ENCODE assay signal across 8 cellular contexts in the genomic region with DNA sequence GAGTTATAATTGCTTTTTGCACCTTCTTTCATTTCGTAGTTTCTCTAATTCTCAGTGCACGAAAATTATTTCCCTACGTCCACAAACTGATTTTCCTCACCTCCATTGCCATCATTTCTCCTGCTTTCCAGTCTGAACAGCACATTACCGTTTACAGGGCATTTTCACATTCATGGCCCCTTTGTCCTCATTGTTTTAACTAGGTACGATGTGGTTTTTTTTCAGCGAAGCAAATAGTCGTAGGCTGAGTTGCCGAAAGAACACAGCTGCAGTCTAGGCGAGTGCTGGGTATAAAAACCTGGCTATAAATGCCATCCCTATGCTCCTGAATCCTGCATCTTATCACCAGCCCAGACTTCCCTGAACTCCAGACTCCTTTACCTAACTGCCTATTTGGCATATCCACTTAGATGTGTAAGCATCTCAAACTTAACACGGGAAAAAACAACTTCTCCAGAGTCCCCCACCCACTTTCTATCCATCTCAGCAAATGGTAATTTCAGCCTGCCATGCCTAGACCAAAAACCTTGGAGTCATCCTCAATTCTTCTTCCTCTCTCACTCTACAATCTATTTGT. TPM values are rescaled to one million over a fixed set of nuclear protein-coding genes. Genes with fewer than 3 reads are reported as not detected.
DNase-seq lines count a peak whose midpoint lies in the region; ATAC-seq and TF ChIP-seq lines count a peak whose summit lies in the region.

No MANE protein-coding gene starts in this region.

- no peaks in the 10 kb centered on the region for H3K36me3 ChIP-seq in left lung
- H3K36me3 ChIP-seq in tibial artery = no peaks in the 10 kb centered on the region

- no peak for DNase-seq in activated T-cell treated with anti-CD3 and anti-CD28 coated beads, Interleukin-2, amount 50 U/mL, for 4 hours
- DNase-seq in activated T-cell treated with anti-CD3 and anti-CD28 coated beads, Interleukin-2, amount 50 U/mL, for 1 hour = no peak
- DNase-seq in astrocyte of the cerebellum (ENCODE audit: low read depth) (no peak), left lung (no peak), tibial artery (no peak), Kasumi-1 (lab: John Stamatoyannopoulos, UW) (no peak), GM10248 (ENCODE audit: extremely low spot score) (no peak), kidney tubule cell (ENCODE audit: low spot score) (no peak)

- peak overlapping the region; percentile 81 for H3K4me3 Mint-ChIP-seq in activated T-cell treated with anti-CD3 and anti-CD28 coated beads, Interleukin-2, amount 50 U/mL, for 4 hours

- POLR2A ChIA-PET in GM10248 (lab: Yijun Ruan, JAX) = interaction anchor here (1.3 kb wide), 1 partner anchor 151 kb away, joined by 3 read pairs; a partner anchor contains a TSS

- in situ Hi-C loops in astrocyte of the cerebellum (cut with HindIII; ENCODE audit: low sequenced_read_pairs) = loop anchor here (25.0 kb wide), 1 partner anchor 229 kb away; no protein-coding TSS in a partner anchor

- H3K9me3 Mint-ChIP-seq in activated T-cell treated with anti-CD3 and anti-CD28 coated beads, Interleukin-2, amount 50 U/mL, for 4 hours = no peaks in the 10 kb centered on the region

- H3K27ac ChIP-seq in left lung (peak overlapping the region; percentile 72 to 89), tibial artery (peak overlapping the region; percentile 63 to 67)

- H3K27me3 ChIP-seq in left lung = no peaks in the 10 kb centered on the region
- no peaks in the 10 kb centered on the region for H3K27me3 ChIP-seq in tibial artery

- peaks cover 2% of the 10 kb centered on the region for H3K36me3 Mint-ChIP-seq in activated T-cell treated with anti-CD3 and anti-CD28 coated beads, Interleukin-2, amount 50 U/mL, for 4 hours (ENCODE audit: insufficient read depth)

- peaks cover 56% of the 10 kb centered on the region for H3K4me1 Mint-ChIP-seq in activated T-cell treated with anti-CD3 and anti-CD28 coated beads, Interleukin-2, amount 50 U/mL, for 4 hours (ENCODE audit: low read depth)

- intact Hi-C loops in left lung (cut with DNase I) (no loop called here), tibial artery (cut with DNase I; ENCODE audit: low total_unique reads) (loop anchor here (5.0 to 10.0 kb wide), 2 partner anchors 149 to 261 kb away; a partner anchor contains a TSS)

- no peak for ATAC-seq in activated T-cell treated with anti-CD3 and anti-CD28 coated beads, Interleukin-2, amount 50 U/mL, for 4 hours
- peak; percentile 4 for ATAC-seq in left lung

- H3K9me3 ChIP-seq in left lung = no peaks in the 10 kb centered on the region
- no peaks in the 10 kb centered on the region for H3K9me3 ChIP-seq in tibial artery

- H3K4me1 ChIP-seq in left lung = peaks cover 13 to 34% of the 10 kb centered on the region in 2 donors
- H3K4me1 ChIP-seq in tibial artery = peaks cover 0 to 18% (median 12%) of the 10 kb centered on the region in 4 donors

- H3K4me3 ChIP-seq in astrocyte of the cerebellum (ENCODE audit: low read depth, low read length) (peak overlapping the region; percentile 78), left lung (peak overlapping the region; percentile 70 to 73), tibial artery (peak overlapping the region; percentile 67 to 77)

- TF ChIP-seq CTCF in astrocyte of the cerebellum (IDR thresholded peaks at IDR 0.05; ENCODE audit: low read depth, low read length, missing control alignments) (no peak), left lung (IDR thresholded peaks at IDR 0.05) (no peak), tibial artery (IDR thresholded peaks at IDR 0.05) (no peak), GM10248 (IDR thresholded peaks at IDR 0.05; ENCODE audit: control extremely low read depth, extremely low read depth, low read depth, missing control alignments) (no peak)

- CTCF ChIA-PET in GM10248 (lab: Yijun Ruan, JAX) = interaction anchor here (0.6 to 2.2 kb wide), 4 partner anchors 26 to 496 kb away, joined by 3 to 8 read pairs (median 6); no protein-coding TSS in a partner anchor

- H3K27me3 Mint-ChIP-seq in activated T-cell treated with anti-CD3 and anti-CD28 coated beads, Interleukin-2, amount 50 U/mL, for 4 hours (ENCODE audit: low read depth) = no peaks in the 10 kb centered on the region

RNA-seq across cellular contexts. Expression of a gene that starts 0.7 kb away (rescaled TPM):
- under 1 TPM; 0.22 to 0.69 (median 0.38) TPM for total RNA-seq in activated T-cell treated with anti-CD3 and anti-CD28 coated beads, Interleukin-2, amount 50 U/mL, for 4 hours
- under 1 TPM; 0.38 to 0.81 TPM for total RNA-seq in left lung
